Comparison of ENCODE assay signal across 1 cellular context in genomic region chr2:176147790-176148496, GRCh38.
TF ChIP-seq lines count a peak whose summit lies in the region.

No MANE protein-coding gene starts in this region.

TF ChIP-seq in WTC11, 78 proteins besides CTCF, POLR2A, EP300 and RAD21 (continued from another document):
- no peak for TF ChIP-seq FOXP4 (CRISPR knock-in tag; IDR thresholded peaks at IDR 0.05)
- TF ChIP-seq SMAD4 (CRISPR knock-in tag; IDR thresholded peaks at IDR 0.05), result no peak
- TF ChIP-seq FOXJ3 (CRISPR knock-in tag; IDR thresholded peaks at IDR 0.05; ENCODE audit: borderline replicate concordance), result no peak
